ENCODE assay signal across 1 cellular context in genomic region chr15:31158858-31159569, GRCh38.
TF ChIP-seq lines count a peak whose summit lies in the region.

No MANE protein-coding gene starts in this region.

TF ChIP-seq in GM23338, 12 proteins besides CTCF, POLR2A, EP300 and RAD21 (continued from another document):
- TF ChIP-seq CREB1 (CRISPR knock-in tag; IDR thresholded peaks at IDR 0.05; ENCODE audit: low read depth) (no peak), REST (IDR thresholded peaks at IDR 0.05; ENCODE audit: unreplicated experiment) (no peak), ZNF114 (CRISPR knock-in tag; IDR thresholded peaks at IDR 0.05) (no peak), ZNF331 (CRISPR knock-in tag; IDR thresholded peaks at IDR 0.05; ENCODE audit: low read depth) (no peak), JUNB (IDR thresholded peaks at IDR 0.05; ENCODE audit: unreplicated experiment) (no peak), ZNF462 (CRISPR knock-in tag; IDR thresholded peaks at IDR 0.05) (no peak), EZH2 (IDR thresholded peaks at IDR 0.05; ENCODE audit: low read depth, unreplicated experiment) (no peak)
